Comparison of ENCODE assay signal across 8 cellular contexts in genomic region chr16:4767872-4768548, GRCh38. TPM values are rescaled to one million over a fixed set of nuclear protein-coding genes. Genes with fewer than 3 reads are reported as not detected.
A peak's percentile ranks its signal among the peaks of the same experiment; 100 is the strongest.
DNase-seq lines count a peak whose midpoint lies in the region; ATAC-seq and TF ChIP-seq lines count a peak whose summit lies in the region.

No MANE protein-coding gene starts in this region.

- CTCF ChIA-PET in WTC11 (lab: Charles Lee) = interaction anchor here (0.7 to 1.5 kb wide), 9 partner anchors 8 to 273 kb away, joined by 3 to 7 read pairs (median 3); partner anchors contain the start of genes ANKS3, DNAAF8, ROGDI and SEPTIN12

- POLR2A ChIA-PET in WTC11 (lab: Charles Lee) = interaction anchor here (1.4 to 3.1 kb wide), 2 partner anchors 33 to 35 kb away, joined by 7 to 16 read pairs; partner anchors contain the start of genes ANKS3, DNAAF8 and ROGDI

- H3K4me1 ChIP-seq in gastroesophageal sphincter (peaks cover 0 to 52% (median 21%) of the 10 kb centered on the region in 3 donors), sigmoid colon (peaks cover 0 to 38% (median 29%) of the 10 kb centered on the region in 4 donors)

- H3K4me3 ChIP-seq in gastroesophageal sphincter (peak overlapping the region; percentile 37 to 85), sigmoid colon (peak overlapping the region; percentile 39 to 93 (median 70))

- DNase-seq in ELR (ENCODE audit: low read depth) = peak; percentile 36
- DNase-seq in WTC11 (ENCODE audit: low spot score) = no peak
- peak; percentile 72 for DNase-seq in sigmoid colon
- no peak for DNase-seq in NCI-H526 (lab: John Stamatoyannopoulos, UW)
- DNase-seq in GM19240 (ENCODE audit: insufficient read length, low spot score) = no peak
- no peak for DNase-seq in iPS-NIHi11 (ENCODE audit: low spot score)

- no peak for TF ChIP-seq CTCF in WTC11 (IDR thresholded peaks at IDR 0.05)
- TF ChIP-seq CTCF in gastroesophageal sphincter (IDR thresholded peaks at IDR 0.05) = no peak
- TF ChIP-seq CTCF in sigmoid colon (IDR thresholded peaks at IDR 0.05) = no peak

- peak overlapping the region; percentile 86 for H3K4me3 Mint-ChIP-seq in WTC11

- intact Hi-C loops in sigmoid colon (cut with DNase I) = loop anchor here (2.0 kb wide), 4 partner anchors 33 to 189 kb away; partner anchors contain the start of genes ANKS3, DNAAF8, GLYR1 and UBN1

- H3K36me3 ChIP-seq in gastroesophageal sphincter (peaks cover 0 to 27% of the 10 kb centered on the region in 2 donors), sigmoid colon (peaks cover under 1 to 24% (median 14%) of the 10 kb centered on the region in 4 donors)

- peak; percentile 3 for ATAC-seq in HG03025 (IDR thresholded peaks at IDR 0.05; ENCODE audit: low FRiP score, unreplicated experiment)
- ATAC-seq in WTC11 = no peak
- no peak for ATAC-seq in gastroesophageal sphincter

- H3K27ac ChIP-seq in gastroesophageal sphincter = peak overlapping the region; percentile 74 to 95 (median 90)
- H3K27ac ChIP-seq in sigmoid colon = peak overlapping the region; percentile 91 to 92 (median 92)

- H3K9me3 Mint-ChIP-seq in WTC11 = no peaks in the 10 kb centered on the region

- peaks cover 17% of the 10 kb centered on the region for H3K4me1 Mint-ChIP-seq in WTC11

- H3K27me3 Mint-ChIP-seq in WTC11 (ENCODE audit: low read depth) = no peaks in the 10 kb centered on the region

- H3K27ac Mint-ChIP-seq in WTC11 = peak overlapping the region; percentile 99

- no peaks in the 10 kb centered on the region for H3K9me3 ChIP-seq in gastroesophageal sphincter
- no peaks in the 10 kb centered on the region for H3K9me3 ChIP-seq in sigmoid colon

- H3K36me3 Mint-ChIP-seq in WTC11 = peaks cover under 1% of the 10 kb centered on the region; the same call in 1 of the 2 replicates

- WGBS in gastroesophageal sphincter (ENCODE audit: low coverage in 1 of 2), 2 donors = 47 to 76% methylated on average over 9 to 17 of the region's 17 CpGs
- WGBS in sigmoid colon, 2 donors = 26 to 46% methylated on average over 17 of the region's 17 CpGs

- H3K27me3 ChIP-seq in gastroesophageal sphincter (no peaks in the 10 kb centered on the region), sigmoid colon (no peaks in the 10 kb centered on the region)

- TF ChIP-seq EP300 in gastroesophageal sphincter (IDR thresholded peaks at IDR 0.05) (no peak), sigmoid colon (IDR thresholded peaks at IDR 0.05) (no peak)

- TF ChIP-seq POLR2A in gastroesophageal sphincter (IDR thresholded peaks at IDR 0.05) (no peak), sigmoid colon (IDR thresholded peaks at IDR 0.05) (no peak)

TF ChIP-seq in WTC11, 78 proteins besides CTCF, POLR2A, EP300 and RAD21 (continues in another document):
- TF ChIP-seq TCF7 (CRISPR knock-in tag; IDR thresholded peaks at IDR 0.05; ENCODE audit: low read depth) (no peak), ZNF219 (CRISPR knock-in tag; IDR thresholded peaks at IDR 0.05; ENCODE audit: borderline replicate concordance) (no peak), E2F5 (CRISPR knock-in tag; IDR thresholded peaks at IDR 0.05) (no peak), E2F4 (CRISPR knock-in tag; IDR thresholded peaks at IDR 0.05; ENCODE audit: borderline replicate concordance, low read depth) (no peak), USF2 (CRISPR knock-in tag; IDR thresholded peaks at IDR 0.05) (no peak), AFF4 (CRISPR knock-in tag; IDR thresholded peaks at IDR 0.05; ENCODE audit: borderline replicate concordance) (no peak), ZNF671 (CRISPR knock-in tag; IDR thresholded peaks at IDR 0.05) (no peak), STAT6 (CRISPR knock-in tag; conservative IDR thresholded peaks at IDR 0.05; ENCODE audit: low read depth) (no peak), TEAD1 (CRISPR knock-in tag; IDR thresholded peaks at IDR 0.05) (no peak), SP1 (CRISPR knock-in tag; conservative IDR thresholded peaks at IDR 0.05) (no peak), CREM (CRISPR knock-in tag; IDR thresholded peaks at IDR 0.05) (no peak)

RNA-seq across cellular contexts. Expression of gene ZNF500, which starts 1.0 kb away (rescaled TPM):
- total RNA-seq in WTC11 (2021) = 14.3 to 19.9 TPM (median 15.5 TPM) in 3 replicates
- 10 to 100 TPM; 12.6 to 15.8 (median 13.8) TPM for total RNA-seq in gastroesophageal sphincter
- total RNA-seq in sigmoid colon = 10 to 100 TPM; 10.2 to 14.4 (median 12.8) TPM
- 10 to 100 TPM in 1 of 3 donors, 1 to 10 TPM in 2; 4.2 to 11.7 (median 5.1) TPM for polyA plus RNA-seq in sigmoid colon

RNA-seq across cellular contexts. Expression of gene SEPTIN12, which starts 20.1 kb away (rescaled TPM):
- total RNA-seq in WTC11 (2021) = not detected in 3 replicates
- total RNA-seq in gastroesophageal sphincter = not detected
- total RNA-seq in sigmoid colon = not detected
- polyA plus RNA-seq in sigmoid colon = 1 to 10 TPM in 1 of 3 donors, not detected in 2; 2.5 TPM

RNA-seq across cellular contexts. Expression of gene SMIM22, which starts 27.2 kb away (rescaled TPM):
- total RNA-seq in WTC11 (2021) (1.9 TPM in 1 of 3 replicates, not detected in the others), gastroesophageal sphincter (not detected), sigmoid colon (not detected)
- polyA plus RNA-seq in sigmoid colon = 1,000 to 10,000 TPM in 2 of 3 donors, 100 to 1,000 TPM in 1; 848 to 2,006 (median 1,963) TPM

RNA-seq across cellular contexts. Expression of gene DNAAF8, which starts 33.7 kb away (rescaled TPM):
- 0.09 to 0.41 TPM (median 0.14 TPM) in 3 replicates for total RNA-seq in WTC11 (2021)
- total RNA-seq in gastroesophageal sphincter = under 1 TPM; 0.54 to 0.89 (median 0.65) TPM
- under 1 TPM; 0.14 to 0.83 (median 0.43) TPM for total RNA-seq in sigmoid colon
- 1 to 10 TPM in 1 of 3 donors, under 1 TPM in 2; 0.60 to 1.2 (median 0.73) TPM for polyA plus RNA-seq in sigmoid colon

RNA-seq across cellular contexts. Expression of gene ANKS3, which starts 33.9 kb away (rescaled TPM):
- 28.6 to 35.6 TPM (median 31.5 TPM) in 3 replicates for total RNA-seq in WTC11 (2021)
- 10 to 100 TPM; 23.3 to 47.8 (median 27.6) TPM for total RNA-seq in gastroesophageal sphincter
- 10 to 100 TPM; 20.3 to 30.7 (median 23.8) TPM for total RNA-seq in sigmoid colon
- 10 to 100 TPM in 1 of 3 donors, 1 to 10 TPM in 2; 3.9 to 20.8 (median 9.6) TPM for polyA plus RNA-seq in sigmoid colon

Comparison
In these comparisons a context has a peak if more than half of its experiments do, and no peak if none do; other contexts are left out.
1. DNase-seq: peak in ELR (single experiment) and sigmoid colon (single experiment); none in WTC11 (single experiment), NCI-H526 (0 of 2), GM19240 (single experiment) and iPS-NIHi11 (single experiment).